Comparison of ENCODE assay signal across 1 cellular context in genomic region chr2:102387763-102388546, GRCh38.
TF ChIP-seq lines count a peak whose summit lies in the region.

No MANE protein-coding gene starts in this region.

TF ChIP-seq in HepG2, 621 proteins besides CTCF, POLR2A, EP300 and RAD21:
- TF ChIP-seq FOXP1 (IDR thresholded peaks at IDR 0.05) (0 out of 2 replicates have a peak, but pooled peaks have one; percentile 19), FOXP1 (CRISPR knock-in tag; IDR thresholded peaks at IDR 0.05) (no peak), ARNT (IDR thresholded peaks at IDR 0.05) (0 out of 2 replicates have a peak, but pooled peaks have one; percentile 34), NFKB2 (CRISPR knock-in tag; IDR thresholded peaks at IDR 0.05; ENCODE audit: borderline replicate concordance) (no peak), PLRG1 (conservative IDR thresholded peaks at IDR 0.05) (0 out of 2 replicates have a peak, but pooled peaks have one; percentile 77)
